ENCODE assay signal across 19 cellular contexts in genomic region chr5:159774476-159775031, GRCh38.
"Had no signal": no experiment of that assay in that cellular context is flagged by ENCODE, and none has a peak within 500 bp of the region (broad histone marks: within the 10 kb centered on the region; RNA-seq: fewer than 3 reads in every experiment).

No MANE protein-coding gene starts in this region.

- H3K27ac Mint-ChIP-seq: activated CD8-positive, alpha-beta T cell treated with anti-CD3 and anti-CD28 coated beads for 36 hours; activated naive CD8-positive, alpha-beta T cell treated with anti-CD3 and anti-CD28 coated beads, Interleukin-2, amount 10 ng/mL, durations not matched to agents 7 days and 5 days; activated T-cell treated with anti-CD3 and anti-CD28 coated beads, Interleukin-2, amount 50 U/mL, for 72 hours; progenitor cell of endocrine pancreas had no signal

- H3K4me3 Mint-ChIP-seq: activated CD8-positive, alpha-beta T cell treated with anti-CD3 and anti-CD28 coated beads for 36 hours; activated naive CD8-positive, alpha-beta T cell treated with anti-CD3 and anti-CD28 coated beads, Interleukin-2, amount 10 ng/mL, durations not matched to agents 7 days and 5 days; natural killer cell had no signal

- ATAC-seq: activated CD8-positive, alpha-beta T cell treated with anti-CD3 and anti-CD28 coated beads for 36 hours; natural killer cell; stimulated activated memory B cell treated with anti-CD40 and anti-IgM and Interleukin-4, amounts not matched to agents 10 μg/mL and 1 μg/mL and 100 μg/mL, for 72 hours had no signal

- H3K27ac ChIP-seq: left lung, VCaP had no signal

- H3K36me3 Mint-ChIP-seq: activated naive CD8-positive, alpha-beta T cell treated with anti-CD3 and anti-CD28 coated beads, Interleukin-2, amount 10 ng/mL, durations not matched to agents 7 days and 5 days; natural killer cell; stimulated activated memory B cell treated with anti-CD40 and anti-IgM and Interleukin-4, amounts not matched to agents 10 μg/mL and 1 μg/mL and 100 μg/mL, for 72 hours had no signal

- DNase-seq: activated CD4-positive, alpha-beta T cell treated with anti-CD3 and anti-CD28 coated beads for 4 hours; activated CD8-positive, alpha-beta memory T cell treated with anti-CD3 and anti-CD28 coated beads, Interleukin-2, amount 50 U/mL, for 4 hours; activated CD8-positive, alpha-beta T cell treated with anti-CD3 and anti-CD28 coated beads for 36 hours; activated naive CD8-positive, alpha-beta T cell treated with anti-CD3 and anti-CD28 coated beads, Interleukin-2, amount 10 ng/mL, durations not matched to agents 7 days and 5 days; activated T-cell treated with anti-CD3 and anti-CD28 coated beads, Interleukin-2, amount 50 U/mL, for 72 hours; aorta; dorsolateral prefrontal cortex; foreskin fibroblast; glutamatergic neuron; left lung; natural killer cell; nucleus accumbens; T1000; trophoblast cell had no signal

- H3K27me3 ChIP-seq: dorsolateral prefrontal cortex, esophagus muscularis mucosa had no signal

- H3K36me3 ChIP-seq: esophagus muscularis mucosa, left lung had no signal

- H3K9me3 ChIP-seq: esophagus muscularis mucosa, left lung had no signal

- H3K4me3 ChIP-seq: left lung, smooth muscle cell had no signal

- H3K9me3 Mint-ChIP-seq: activated naive CD8-positive, alpha-beta T cell treated with anti-CD3 and anti-CD28 coated beads, Interleukin-2, amount 10 ng/mL, durations not matched to agents 7 days and 5 days; activated T-cell treated with anti-CD3 and anti-CD28 coated beads, Interleukin-2, amount 50 U/mL, for 72 hours; natural killer cell; stimulated activated memory B cell treated with anti-CD40 and anti-IgM and Interleukin-4, amounts not matched to agents 10 μg/mL and 1 μg/mL and 100 μg/mL, for 72 hours had no signal
